Comparison of ENCODE assay signal across 40 cellular contexts in the genomic region with DNA sequence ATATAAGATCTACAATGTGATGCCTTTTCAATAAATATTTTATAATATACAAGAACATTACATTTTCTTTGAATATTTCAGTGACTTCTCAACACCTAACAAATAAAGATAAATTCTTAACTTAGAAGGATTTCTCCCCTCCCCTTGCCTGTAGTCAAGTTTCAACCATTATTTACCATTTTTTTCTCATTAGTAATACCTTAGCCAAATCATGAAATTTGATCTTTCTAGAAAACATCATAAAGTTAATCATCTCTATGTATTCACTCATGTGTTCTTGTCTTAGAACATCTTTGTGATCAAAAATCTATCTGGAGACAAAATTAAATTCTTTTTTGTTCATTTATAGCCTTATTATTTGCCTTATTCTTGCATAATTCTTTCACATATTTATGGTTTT.
"Had no signal": no experiment of that assay in that cellular context is flagged by ENCODE, and none has a peak within 500 bp of the region (broad histone marks: within the 10 kb centered on the region; RNA-seq: fewer than 3 reads in every experiment).

No MANE protein-coding gene starts in this region.

- FAIRE-seq: astrocyte, bronchial epithelial cell had no signal

- H3K36me3 ChIP-seq: adrenal gland, ascending aorta, brain microvascular endothelial cell, breast epithelium, cardiac muscle cell had no signal

- H3K4me1 Mint-ChIP-seq: activated naive CD4-positive, alpha-beta T cell treated with anti-CD3 and anti-CD28 coated beads, Interleukin-2, amount 10 ng/mL, durations not matched to agents 7 days and 5 days; activated naive CD4-positive, alpha-beta T cell treated with anti-CD3 and anti-CD28 coated beads, Interleukin-2, amount 50 U/mL, for 24 hours; activated naive CD8-positive, alpha-beta T cell treated with anti-CD3 and anti-CD28 coated beads for 36 hours; activated naive CD8-positive, alpha-beta T cell treated with anti-CD3 and anti-CD28 coated beads, Interleukin-2, amount 10 ng/mL, durations not matched to agents 7 days and 5 days; activated naive CD8-positive, alpha-beta T cell treated with anti-CD3 and anti-CD28 coated beads, Interleukin-2, amount 50 U/mL, for 24 hours; activated T-helper 17 cell treated with anti-CD3 and anti-CD28 coated beads, Interleukin-2, amount 50 U/mL, for 72 hours; brain; central memory CD8-positive, alpha-beta T cell had no signal

- H3K27ac Mint-ChIP-seq: activated naive CD4-positive, alpha-beta T cell treated with anti-CD3 and anti-CD28 coated beads for 36 hours; activated naive CD4-positive, alpha-beta T cell treated with anti-CD3 and anti-CD28 coated beads, Interleukin-2, amount 10 ng/mL, durations not matched to agents 7 days and 5 days; activated naive CD4-positive, alpha-beta T cell treated with anti-CD3 and anti-CD28 coated beads, Interleukin-2, amount 50 U/mL, for 24 hours; activated naive CD4-positive, alpha-beta T cell treated with anti-CD3 and anti-CD28 coated beads, Interleukin-2, amount 50 U/mL, for 72 hours; activated naive CD8-positive, alpha-beta T cell; activated naive CD8-positive, alpha-beta T cell treated with anti-CD3 and anti-CD28 coated beads for 36 hours; activated naive CD8-positive, alpha-beta T cell treated with anti-CD3 and anti-CD28 coated beads, Interleukin-2, amount 10 ng/mL, durations not matched to agents 7 days and 5 days; activated naive CD8-positive, alpha-beta T cell treated with anti-CD3 and anti-CD28 coated beads, Interleukin-2, amount 50 U/mL, for 24 hours; activated T-cell treated with anti-CD3 and anti-CD28 coated beads, Interleukin-2, amount 50 U/mL, for 24 hours; activated T-cell treated with anti-CD3 and anti-CD28 coated beads, Interleukin-2, amount 50 U/mL, for 72 hours; activated T-helper 1 cell treated with anti-CD3 and anti-CD28 coated beads, Interleukin-12 subunit alpha, Interleukin-12 subunit beta, Interleukin-2, Interleukin-4 antibody, amounts not matched to agents 30 ng/mL and 10 ng/mL and 1 ng/mL, durations not matched to agents 14 hours and 24 hours and 36 hours; activated T-helper 17 cell treated with anti-CD3 and anti-CD28 coated beads, Interleukin-2, amount 50 U/mL, for 72 hours; activated T-helper 2 cell treated with anti-CD3 and anti-CD28 coated beads, Interferon-gamma antibody, Interleukin-2, Interleukin-4, amounts not matched to agents 10 μg/mL and 5 μg/mL and 100 μg/mL, durations not matched to agents 14 hours and 24 hours and 36 hours; brain had no signal

- H3K9me3 ChIP-seq: adrenal gland, body of pancreas had no signal

- DNase-seq: activated effector memory CD4-positive, alpha-beta T cell treated with anti-CD3 and anti-CD28 coated beads, Interleukin-2, amount 50 U/mL, for 16 hours; activated effector memory CD4-positive, alpha-beta T cell treated with Interleukin-2 at 50 U/mL for 16 hours; activated gamma-delta T cell; activated gamma-delta T cell treated with Interleukin-2 at 50 U/mL for 16 hours; activated naive CD4-positive, alpha-beta T cell; activated naive CD4-positive, alpha-beta T cell treated with anti-CD3 and anti-CD28 coated beads for 36 hours; activated naive CD4-positive, alpha-beta T cell treated with anti-CD3 and anti-CD28 coated beads, Interleukin-2, amount 10 ng/mL, durations not matched to agents 7 days and 5 days; activated naive CD4-positive, alpha-beta T cell treated with anti-CD3 and anti-CD28 coated beads, Interleukin-2, amount 50 U/mL, for 16 hours; activated naive CD4-positive, alpha-beta T cell treated with Interleukin-2 at 50 U/mL for 16 hours; activated naive CD8-positive, alpha-beta T cell treated with anti-CD3 and anti-CD28 coated beads for 36 hours; activated naive CD8-positive, alpha-beta T cell treated with anti-CD3 and anti-CD28 coated beads, Interleukin-2, amount 10 ng/mL, durations not matched to agents 7 days and 5 days; activated naive CD8-positive, alpha-beta T cell treated with anti-CD3 and anti-CD28 coated beads, Interleukin-2, amount 50 U/mL, for 24 hours; activated T-cell treated with anti-CD3 and anti-CD28 coated beads, Interleukin-2, amount 50 U/mL, for 1 hour; activated T-cell treated with anti-CD3 and anti-CD28 coated beads, Interleukin-2, amount 50 U/mL, for 24 hours; activated T-cell treated with anti-CD3 and anti-CD28 coated beads, Interleukin-2, amount 50 U/mL, for 4 hours; activated T-cell treated with anti-CD3 and anti-CD28 coated beads, Interleukin-2, amount 50 U/mL, for 48 hours; activated T-cell treated with anti-CD3 and anti-CD28 coated beads, Interleukin-2, amount 50 U/mL, for 72 hours; adrenal gland; amniotic stem cell; amygdala; anterior cingulate cortex; aorta; body of pancreas; brain microvascular endothelial cell; caudate nucleus; central memory CD4-positive, alpha-beta T cell; cerebellar nuclear complex had no signal

- H3K36me3 Mint-ChIP-seq: activated naive CD4-positive, alpha-beta T cell treated with anti-CD3 and anti-CD28 coated beads, Interleukin-2, amount 10 ng/mL, durations not matched to agents 7 days and 5 days; activated naive CD4-positive, alpha-beta T cell treated with anti-CD3 and anti-CD28 coated beads, Interleukin-2, amount 50 U/mL, for 24 hours; activated naive CD8-positive, alpha-beta T cell; activated naive CD8-positive, alpha-beta T cell treated with anti-CD3 and anti-CD28 coated beads for 36 hours; activated naive CD8-positive, alpha-beta T cell treated with anti-CD3 and anti-CD28 coated beads, Interleukin-2, amount 10 ng/mL, durations not matched to agents 7 days and 5 days; brain had no signal

- H3K27me3 Mint-ChIP-seq: activated naive CD4-positive, alpha-beta T cell treated with anti-CD3 and anti-CD28 coated beads, Interleukin-2, amount 10 ng/mL, durations not matched to agents 7 days and 5 days; activated naive CD4-positive, alpha-beta T cell treated with anti-CD3 and anti-CD28 coated beads, Interleukin-2, amount 50 U/mL, for 24 hours; activated naive CD8-positive, alpha-beta T cell; activated naive CD8-positive, alpha-beta T cell treated with anti-CD3 and anti-CD28 coated beads for 36 hours; activated naive CD8-positive, alpha-beta T cell treated with anti-CD3 and anti-CD28 coated beads, Interleukin-2, amount 10 ng/mL, durations not matched to agents 7 days and 5 days; activated naive CD8-positive, alpha-beta T cell treated with anti-CD3 and anti-CD28 coated beads, Interleukin-2, amount 50 U/mL, for 24 hours; activated T-cell treated with anti-CD3 and anti-CD28 coated beads, Interleukin-2, amount 50 U/mL, for 24 hours; activated T-helper 17 cell treated with anti-CD3 and anti-CD28 coated beads, Interleukin-2, amount 50 U/mL, for 72 hours; brain; central memory CD8-positive, alpha-beta T cell had no signal

- H3K4me3 ChIP-seq: adrenal gland, ascending aorta, body of pancreas, breast epithelium, cardiac muscle cell had no signal

- H3K4me3 Mint-ChIP-seq: activated naive CD4-positive, alpha-beta T cell treated with anti-CD3 and anti-CD28 coated beads for 36 hours; activated naive CD4-positive, alpha-beta T cell treated with anti-CD3 and anti-CD28 coated beads, Interleukin-2, amount 10 ng/mL, durations not matched to agents 7 days and 5 days; activated naive CD4-positive, alpha-beta T cell treated with anti-CD3 and anti-CD28 coated beads, Interleukin-2, amount 50 U/mL, for 24 hours; activated naive CD8-positive, alpha-beta T cell; activated naive CD8-positive, alpha-beta T cell treated with anti-CD3 and anti-CD28 coated beads for 36 hours; activated naive CD8-positive, alpha-beta T cell treated with anti-CD3 and anti-CD28 coated beads, Interleukin-2, amount 10 ng/mL, durations not matched to agents 7 days and 5 days; activated naive CD8-positive, alpha-beta T cell treated with anti-CD3 and anti-CD28 coated beads, Interleukin-2, amount 50 U/mL, for 24 hours; activated T-cell treated with anti-CD3 and anti-CD28 coated beads, Interleukin-2, amount 50 U/mL, for 24 hours; activated T-cell treated with anti-CD3 and anti-CD28 coated beads, Interleukin-2, amount 50 U/mL, for 4 hours; activated T-cell treated with anti-CD3 and anti-CD28 coated beads, Interleukin-2, amount 50 U/mL, for 72 hours; activated T-helper 1 cell treated with anti-CD3 and anti-CD28 coated beads, Interleukin-12 subunit alpha, Interleukin-12 subunit beta, Interleukin-2, Interleukin-4 antibody, amounts not matched to agents 30 ng/mL and 10 ng/mL and 1 ng/mL, durations not matched to agents 14 hours and 24 hours and 36 hours; activated T-helper 17 cell treated with anti-CD3 and anti-CD28 coated beads, Interleukin-2, amount 50 U/mL, for 72 hours; brain; central memory CD8-positive, alpha-beta T cell had no signal

- H3K27ac ChIP-seq: adrenal gland, ascending aorta, body of pancreas, brain microvascular endothelial cell, breast epithelium, cardiac muscle cell had no signal

- ATAC-seq: activated naive CD4-positive, alpha-beta T cell treated with anti-CD3 and anti-CD28 coated beads, Interleukin-2, amount 50 U/mL, for 72 hours; activated naive CD8-positive, alpha-beta T cell treated with anti-CD3 and anti-CD28 coated beads, Interleukin-2, amount 50 U/mL, for 24 hours; activated T-cell treated with anti-CD3 and anti-CD28 coated beads, Interleukin-2, amount 50 U/mL, for 4 hours; activated T-cell treated with anti-CD3 and anti-CD28 coated beads, Interleukin-2, amount 50 U/mL, for 72 hours; activated T-helper 17 cell treated with anti-CD3 and anti-CD28 coated beads, Interleukin-2, amount 50 U/mL, for 72 hours; body of pancreas had no signal

- H3K27me3 ChIP-seq: adrenal gland, ascending aorta, body of pancreas, brain microvascular endothelial cell, breast epithelium, cardiac muscle cell had no signal

- H3K4me1 ChIP-seq: adrenal gland, ascending aorta, body of pancreas, breast epithelium had no signal
